Comparison of ENCODE assay signal across 1 cellular context in the genomic region with DNA sequence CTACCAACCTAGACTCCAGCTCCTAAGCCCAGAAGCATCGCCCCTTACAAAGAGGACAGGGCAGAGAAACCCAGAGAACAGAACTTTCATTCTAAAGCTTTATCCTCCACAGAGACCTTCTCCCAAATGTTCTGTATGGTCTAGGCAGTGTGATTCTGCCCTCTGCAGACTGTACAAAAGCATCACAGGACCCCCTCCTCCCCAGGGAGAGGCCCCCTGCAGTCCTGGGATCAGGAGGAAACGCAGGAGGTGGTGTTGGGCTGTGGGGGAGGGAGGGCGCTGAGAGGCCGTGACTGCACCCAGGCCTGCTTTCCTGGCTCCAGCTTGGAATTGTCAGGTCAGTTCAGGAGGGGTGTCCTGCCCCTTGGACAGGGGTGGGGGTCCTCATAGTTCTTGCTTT.
TF ChIP-seq lines count a peak whose summit lies in the region.

No MANE protein-coding gene starts in this region.

TF ChIP-seq in Ishikawa, 13 proteins besides CTCF, POLR2A, EP300 and RAD21 (continued from another document):
- TF ChIP-seq, protein P1, sequence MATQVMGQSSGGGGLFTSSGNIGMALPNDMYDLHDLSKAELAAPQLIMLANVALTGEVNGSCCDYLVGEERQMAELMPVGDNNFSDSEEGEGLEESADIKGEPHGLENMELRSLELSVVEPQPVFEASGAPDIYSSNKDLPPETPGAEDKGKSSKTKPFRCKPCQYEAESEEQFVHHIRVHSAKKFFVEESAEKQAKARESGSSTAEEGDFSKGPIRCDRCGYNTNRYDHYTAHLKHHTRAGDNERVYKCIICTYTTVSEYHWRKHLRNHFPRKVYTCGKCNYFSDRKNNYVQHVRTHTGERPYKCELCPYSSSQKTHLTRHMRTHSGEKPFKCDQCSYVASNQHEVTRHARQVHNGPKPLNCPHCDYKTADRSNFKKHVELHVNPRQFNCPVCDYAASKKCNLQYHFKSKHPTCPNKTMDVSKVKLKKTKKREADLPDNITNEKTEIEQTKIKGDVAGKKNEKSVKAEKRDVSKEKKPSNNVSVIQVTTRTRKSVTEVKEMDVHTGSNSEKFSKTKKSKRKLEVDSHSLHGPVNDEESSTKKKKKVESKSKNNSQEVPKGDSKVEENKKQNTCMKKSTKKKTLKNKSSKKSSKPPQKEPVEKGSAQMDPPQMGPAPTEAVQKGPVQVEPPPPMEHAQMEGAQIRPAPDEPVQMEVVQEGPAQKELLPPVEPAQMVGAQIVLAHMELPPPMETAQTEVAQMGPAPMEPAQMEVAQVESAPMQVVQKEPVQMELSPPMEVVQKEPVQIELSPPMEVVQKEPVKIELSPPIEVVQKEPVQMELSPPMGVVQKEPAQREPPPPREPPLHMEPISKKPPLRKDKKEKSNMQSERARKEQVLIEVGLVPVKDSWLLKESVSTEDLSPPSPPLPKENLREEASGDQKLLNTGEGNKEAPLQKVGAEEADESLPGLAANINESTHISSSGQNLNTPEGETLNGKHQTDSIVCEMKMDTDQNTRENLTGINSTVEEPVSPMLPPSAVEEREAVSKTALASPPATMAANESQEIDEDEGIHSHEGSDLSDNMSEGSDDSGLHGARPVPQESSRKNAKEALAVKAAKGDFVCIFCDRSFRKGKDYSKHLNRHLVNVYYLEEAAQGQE (IDR thresholded peaks at IDR 0.05; ENCODE audit: low read depth), result no peak
- TF ChIP-seq NFIC (IDR thresholded peaks at IDR 0.05) (no peak), TAF1 (IDR thresholded peaks at IDR 0.05; ENCODE audit: low read depth) (no peak), EGR1 (IDR thresholded peaks at IDR 0.05) (no peak), YY1 (IDR thresholded peaks at IDR 0.05; ENCODE audit: low read depth) (no peak)
TF ChIP-seq in Ishikawa: peak in this region for 0.
